ENCODE assay signal across 23 cellular contexts in genomic region chr6:46733410-46733809, GRCh38. TPM values are rescaled to one million over a fixed set of nuclear protein-coding genes. Genes with fewer than 3 reads are reported as not detected.
DNase-seq lines count a peak whose midpoint lies in the region; ATAC-seq, FAIRE-seq and TF ChIP-seq lines count a peak whose summit lies in the region.
"Had no signal": no experiment of that assay in that cellular context is flagged by ENCODE, and none has a peak within 500 bp of the region (broad histone marks: within the 10 kb centered on the region; RNA-seq: fewer than 3 reads in every experiment).

No MANE protein-coding gene starts in this region.

- POLR2A ChIA-PET in MCF 10A (lab: Yijun Ruan, JAX): interaction anchor here (0.7 kb wide), 1 partner anchor 134 kb away, joined by 3 read pairs; no protein-coding TSS in a partner anchor
- POLR2A ChIA-PET in activated CD4-positive, alpha-beta memory T cell treated with anti-CD3 and anti-CD28 coated beads for 36 hours (lab: Charles Lee): no interaction called here

- H3K27ac ChIP-seq in breast epithelium (peak overlapping the region; percentile 64 to 68), aorta (ENCODE audit: low read depth in 1 of 2, low read length in 2 of 2) (no peak overlapping the region)
- H3K27ac ChIP-seq: A549, heart left ventricle, HL-60, left lung, tibial artery had no signal

- FAIRE-seq in bronchial epithelial cell (lab: Jason Lieb, UNC): peak; percentile 40
- FAIRE-seq: A549 had no signal

- CTCF ChIA-PET in MCF 10A (lab: Yijun Ruan, JAX): interaction anchor here (0.7 to 1.1 kb wide), 5 partner anchors 13 to 360 kb away, joined by 3 to 4 read pairs (median 4); no protein-coding TSS in a partner anchor
- CTCF ChIA-PET in activated CD4-positive, alpha-beta memory T cell treated with anti-CD3 and anti-CD28 coated beads for 36 hours (lab: Charles Lee): interaction anchor here (0.7 kb wide), 1 partner anchor 221 kb away, joined by 3 read pairs; no protein-coding TSS in a partner anchor

- H3K9me3 ChIP-seq in breast epithelium (no peaks in the 10 kb centered on the region), aorta (ENCODE audit: control insufficient read depth, low read length) (no peaks in the 10 kb centered on the region)
- H3K9me3 ChIP-seq: A549, BE2C, heart left ventricle, left lung, tibial artery had no signal

- no peak overlapping the region for H3K4me3 ChIP-seq in breast epithelium
- no peak overlapping the region for H3K4me3 ChIP-seq in bronchial epithelial cell (ENCODE audit: low read depth, low read length)
- H3K4me3 ChIP-seq in aorta (ENCODE audit: low read length in 2 of 2): no peak overlapping the region
- H3K4me3 ChIP-seq: A549, tibial artery had no signal

- H3K4me3 Mint-ChIP-seq in MCF 10A (ENCODE audit: unreplicated experiment) (no peak overlapping the region), nephron (peak overlapping the region; percentile 83 to 87 (median 83))
- no peak overlapping the region for H3K4me3 Mint-ChIP-seq in stimulated activated memory B cell treated with anti-CD40 and anti-IgM and Interleukin-4, amounts not matched to agents 10 μg/mL and 1 μg/mL and 100 μg/mL, for 72 hours
- no peak overlapping the region for H3K4me3 Mint-ChIP-seq in activated CD4-positive, alpha-beta memory T cell treated with anti-CD3 and anti-CD28 coated beads for 36 hours

- DNase-seq in breast epithelium (ENCODE audit: low spot score in 2 of 2) (no peak), MCF 10A (ENCODE audit: unreplicated experiment) (no peak), bronchial epithelial cell (ENCODE audit: low read depth) (no peak), aorta (no peak), superior temporal gyrus (ENCODE audit: extremely low spot score) (no peak)
- DNase-seq in activated CD4-positive, alpha-beta memory T cell treated with anti-CD3 and anti-CD28 coated beads for 36 hours: no peak
- DNase-seq: activated CD4-positive, alpha-beta T cell treated with anti-CD3 and anti-CD28 coated beads, Interleukin-2, amount 50 U/mL, for 48 hours; activated effector memory CD4-positive, alpha-beta T cell treated with anti-CD3 and anti-CD28 coated beads, Interleukin-2, amount 50 U/mL, for 16 hours; activated T-cell treated with anti-CD3 and anti-CD28 coated beads for 4 hours; BE2C; heart left ventricle; left lung; stimulated activated CD4-positive, alpha-beta T cell treated with anti-CD3 and anti-CD28 coated beads, Interleukin-1b, Interleukin-23, amount 100 ng/mL, for 48 hours; T-helper 17 cell; tibial artery had no signal

- H3K36me3 ChIP-seq in breast epithelium (no peaks in the 10 kb centered on the region), bronchial epithelial cell (ENCODE audit: control insufficient read depth, insufficient read depth, low read length) (no peaks in the 10 kb centered on the region), aorta (ENCODE audit: control insufficient read depth in 1 of 2, insufficient read depth in 2 of 2, low read length in 1 of 2) (no peaks in the 10 kb centered on the region)
- H3K36me3 ChIP-seq: BE2C, heart left ventricle, left lung, tibial artery had no signal

- H3K27me3 Mint-ChIP-seq in MCF 10A (ENCODE audit: insufficient read depth, unreplicated experiment) (peaks cover 12% of the 10 kb centered on the region), nephron (ENCODE audit: low read depth) (peaks cover 50% of the 10 kb centered on the region)
- peaks cover 53% of the 10 kb centered on the region for H3K27me3 Mint-ChIP-seq in stimulated activated memory B cell treated with anti-CD40 and anti-IgM and Interleukin-4, amounts not matched to agents 10 μg/mL and 1 μg/mL and 100 μg/mL, for 72 hours
- peaks cover 54% of the 10 kb centered on the region for H3K27me3 Mint-ChIP-seq in activated CD4-positive, alpha-beta memory T cell treated with anti-CD3 and anti-CD28 coated beads for 36 hours

- H3K4me1 Mint-ChIP-seq in MCF 10A (ENCODE audit: insufficient read depth, unreplicated experiment): no peaks in the 10 kb centered on the region
- no peaks in the 10 kb centered on the region for H3K4me1 Mint-ChIP-seq in nephron
- peaks cover 10% of the 10 kb centered on the region for H3K4me1 Mint-ChIP-seq in stimulated activated memory B cell treated with anti-CD40 and anti-IgM and Interleukin-4, amounts not matched to agents 10 μg/mL and 1 μg/mL and 100 μg/mL, for 72 hours
- peaks cover 7% of the 10 kb centered on the region for H3K4me1 Mint-ChIP-seq in activated CD4-positive, alpha-beta memory T cell treated with anti-CD3 and anti-CD28 coated beads for 36 hours (ENCODE audit: low read depth)

- WGBS in aorta, 2 donors: 95 to 96% methylated on average over 2 of the region's 2 CpGs

- TF ChIP-seq POLR2A in breast epithelium (IDR thresholded peaks at IDR 0.05): no peak

- no peak for ATAC-seq in stimulated activated memory B cell treated with anti-CD40 and anti-IgM and Interleukin-4, amounts not matched to agents 10 μg/mL and 1 μg/mL and 100 μg/mL, for 72 hours
- ATAC-seq in aorta (ENCODE audit: low FRiP score): no peak
- ATAC-seq: natural killer cell treated with Interleukin-12 subunit alpha and Interleukin-12 subunit beta and Interleukin-15 and Interleukin-18, amount 100 ng/mL, for 72 hours; T-helper 17 cell had no signal

- H3K27ac Mint-ChIP-seq in MCF 10A (ENCODE audit: low read depth, unreplicated experiment) (no peak overlapping the region), nephron (peak overlapping the region in 1 of 3 experiments; percentile 46)
- no peak overlapping the region for H3K27ac Mint-ChIP-seq in stimulated activated memory B cell treated with anti-CD40 and anti-IgM and Interleukin-4, amounts not matched to agents 10 μg/mL and 1 μg/mL and 100 μg/mL, for 72 hours
- H3K27ac Mint-ChIP-seq in activated CD4-positive, alpha-beta memory T cell treated with anti-CD3 and anti-CD28 coated beads for 36 hours: no peak overlapping the region
- H3K27ac Mint-ChIP-seq: natural killer cell treated with Interleukin-12 subunit alpha and Interleukin-12 subunit beta and Interleukin-15 and Interleukin-18, amount 100 ng/mL, for 72 hours; T-helper 17 cell had no signal

- BruUV-seq in MCF 10A (replicated peaks; lab: Mats Ljungman, UMichigan): no TSS peak

- H3K4me1 ChIP-seq in breast epithelium (no peaks in the 10 kb centered on the region), aorta (ENCODE audit: control insufficient read depth in 1 of 2, insufficient read depth in 2 of 2, low read length in 2 of 2) (no peaks in the 10 kb centered on the region)
- H3K4me1 ChIP-seq: A549, BE2C had no signal

- H3K36me3 Mint-ChIP-seq in MCF 10A (ENCODE audit: insufficient read depth, unreplicated experiment) (no peaks in the 10 kb centered on the region), nephron (ENCODE audit: low read depth) (no peaks in the 10 kb centered on the region)
- no peaks in the 10 kb centered on the region for H3K36me3 Mint-ChIP-seq in stimulated activated memory B cell treated with anti-CD40 and anti-IgM and Interleukin-4, amounts not matched to agents 10 μg/mL and 1 μg/mL and 100 μg/mL, for 72 hours
- H3K36me3 Mint-ChIP-seq in activated CD4-positive, alpha-beta memory T cell treated with anti-CD3 and anti-CD28 coated beads for 36 hours: no peaks in the 10 kb centered on the region
- H3K36me3 Mint-ChIP-seq: natural killer cell treated with Interleukin-12 subunit alpha and Interleukin-12 subunit beta and Interleukin-15 and Interleukin-18, amount 100 ng/mL, for 72 hours had no signal

- intact Hi-C loops in breast epithelium (cut with DNase I; ENCODE audit: low total_unique reads): no loop called here
- intact Hi-C loops in MCF 10A (cut with micrococcal nuclease): no loop called here
- intact Hi-C loops in aorta (cut with DNase I): no loop called here
- intact Hi-C loops in activated CD4-positive, alpha-beta memory T cell treated with anti-CD3 and anti-CD28 coated beads for 36 hours (cut with micrococcal nuclease): no loop called here

- no peaks in the 10 kb centered on the region for H3K9me3 Mint-ChIP-seq in MCF 10A (ENCODE audit: unreplicated experiment)
- no peaks in the 10 kb centered on the region for H3K9me3 Mint-ChIP-seq in nephron
- no peaks in the 10 kb centered on the region for H3K9me3 Mint-ChIP-seq in stimulated activated memory B cell treated with anti-CD40 and anti-IgM and Interleukin-4, amounts not matched to agents 10 μg/mL and 1 μg/mL and 100 μg/mL, for 72 hours
- H3K9me3 Mint-ChIP-seq in activated CD4-positive, alpha-beta memory T cell treated with anti-CD3 and anti-CD28 coated beads for 36 hours: no peaks in the 10 kb centered on the region
- H3K9me3 Mint-ChIP-seq: natural killer cell treated with Interleukin-12 subunit alpha and Interleukin-12 subunit beta and Interleukin-15 and Interleukin-18, amount 100 ng/mL, for 72 hours had no signal

- H3K27me3 ChIP-seq in breast epithelium (no peaks in the 10 kb centered on the region), bronchial epithelial cell (ENCODE audit: control insufficient read depth, insufficient read depth, low read length) (no peaks in the 10 kb centered on the region), aorta (ENCODE audit: control insufficient read depth in 1 of 2, insufficient read depth in 2 of 2, low read length in 1 of 2) (no peaks in the 10 kb centered on the region)

- TF ChIP-seq CTCF in breast epithelium (IDR thresholded peaks at IDR 0.05) (no peak), MCF 10A (IDR thresholded peaks at IDR 0.05; ENCODE audit: unreplicated experiment) (no peak), bronchial epithelial cell (IDR thresholded peaks at IDR 0.05; ENCODE audit: insufficient read depth, low read length, severe bottlenecking) (no peak), nephron (IDR thresholded peaks at IDR 0.05; ENCODE audit: unreplicated experiment in 3 of 3) (no peak)

RNA-seq across cellular contexts. Expression of gene PLA2G7, which starts 1.8 kb away (rescaled TPM):
- total RNA-seq in breast epithelium: 1 to 10 TPM in 2 of 3 donors, under 1 TPM in 1; 0.98 to 7.2 (median 1.3) TPM
- not detected in 2 replicates for total RNA-seq in MCF 10A (2022)
- not detected in 2 replicates for total RNA-seq in bronchial epithelial cell
- total RNA-seq in aorta: 1 to 10 TPM; 1.8 to 2.0 TPM
- 1 to 10 TPM in 1 of 2 donors, under 1 TPM in 1; 0.31 to 4.8 TPM for polyA plus RNA-seq in aorta
- not detected for total RNA-seq in activated CD4-positive, alpha-beta memory T cell treated with anti-CD3 and anti-CD28 coated beads for 36 hours
- total RNA-seq: H4; natural killer cell treated with Interleukin-12 subunit alpha and Interleukin-12 subunit beta and Interleukin-15 and Interleukin-18, amount 100 ng/mL, for 72 hours; pulmonary artery endothelial cell had no signal

RNA-seq across cellular contexts. Expression of gene ANKRD66, which starts 13.3 kb away (rescaled TPM):
- total RNA-seq in breast epithelium (not detected), MCF 10A (2022) (not detected in 2 replicates), bronchial epithelial cell (not detected in 2 replicates), aorta (not detected)
- not detected for polyA plus RNA-seq in aorta
- not detected for total RNA-seq in activated CD4-positive, alpha-beta memory T cell treated with anti-CD3 and anti-CD28 coated beads for 36 hours
- total RNA-seq: H4; heart left ventricle; natural killer cell treated with Interleukin-12 subunit alpha and Interleukin-12 subunit beta and Interleukin-15 and Interleukin-18, amount 100 ng/mL, for 72 hours; pulmonary artery endothelial cell; skeletal muscle tissue; T-helper 17 cell had no signal
- polyA plus RNA-seq: A549, heart left ventricle had no signal

RNA-seq across cellular contexts. Expression of gene TDRD6, which starts 45.7 kb away (rescaled TPM):
- 1 to 10 TPM in 2 of 3 donors, under 1 TPM in 1; 0.66 to 2.5 (median 1.1) TPM for total RNA-seq in breast epithelium
- total RNA-seq in MCF 10A (2022): 0.56 and 0.66 TPM in 2 replicates
- 0.26 TPM in 2 replicates for total RNA-seq in bronchial epithelial cell
- 1 to 10 TPM; 1.0 to 1.8 TPM for total RNA-seq in aorta
- polyA plus RNA-seq in aorta: 1 to 10 TPM in 1 of 2 donors, not detected in 1; 1.6 TPM
- total RNA-seq in activated CD4-positive, alpha-beta memory T cell treated with anti-CD3 and anti-CD28 coated beads for 36 hours: not detected
- total RNA-seq: natural killer cell treated with Interleukin-12 subunit alpha and Interleukin-12 subunit beta and Interleukin-15 and Interleukin-18, amount 100 ng/mL, for 72 hours; pulmonary artery endothelial cell; T-helper 17 cell had no signal

RNA-seq across cellular contexts. Expression of gene MEP1A, which starts 59.8 kb away (rescaled TPM):
- total RNA-seq in breast epithelium: 1 to 10 TPM in 1 of 3 donors, under 1 TPM in 1, not detected in 1; 0.29 to 1.3 TPM
- total RNA-seq in MCF 10A (2022): not detected in 2 replicates
- not detected in 2 replicates for total RNA-seq in bronchial epithelial cell
- total RNA-seq in aorta: not detected
- 10 to 100 TPM in 1 of 2 donors, under 1 TPM in 1; 0.10 to 13.6 TPM for polyA plus RNA-seq in aorta
- total RNA-seq in activated CD4-positive, alpha-beta memory T cell treated with anti-CD3 and anti-CD28 coated beads for 36 hours: not detected
- total RNA-seq: heart left ventricle; left lung; natural killer cell treated with Interleukin-12 subunit alpha and Interleukin-12 subunit beta and Interleukin-15 and Interleukin-18, amount 100 ng/mL, for 72 hours; pulmonary artery endothelial cell; skeletal muscle tissue; T-helper 17 cell had no signal
- polyA plus RNA-seq: A549, heart left ventricle had no signal

Comparison
In these comparisons a context has a peak if more than half of its experiments do, and no peak if none do; other contexts are left out.
1. H3K27ac ChIP-seq: peak in breast epithelium (2 of 2); none in aorta (0 of 2).
2. H3K4me3 Mint-ChIP-seq: peak in nephron (3 of 3); none in MCF 10A (single experiment), stimulated activated memory B cell treated with anti-CD40 and anti-IgM and Interleukin-4, amounts not matched to agents 10 μg/mL and 1 μg/mL and 100 μg/mL, for 72 hours (single experiment) and activated CD4-positive, alpha-beta memory T cell treated with anti-CD3 and anti-CD28 coated beads for 36 hours (single experiment).